Comparison of ENCODE assay signal across 8 cellular contexts in the genomic region with DNA sequence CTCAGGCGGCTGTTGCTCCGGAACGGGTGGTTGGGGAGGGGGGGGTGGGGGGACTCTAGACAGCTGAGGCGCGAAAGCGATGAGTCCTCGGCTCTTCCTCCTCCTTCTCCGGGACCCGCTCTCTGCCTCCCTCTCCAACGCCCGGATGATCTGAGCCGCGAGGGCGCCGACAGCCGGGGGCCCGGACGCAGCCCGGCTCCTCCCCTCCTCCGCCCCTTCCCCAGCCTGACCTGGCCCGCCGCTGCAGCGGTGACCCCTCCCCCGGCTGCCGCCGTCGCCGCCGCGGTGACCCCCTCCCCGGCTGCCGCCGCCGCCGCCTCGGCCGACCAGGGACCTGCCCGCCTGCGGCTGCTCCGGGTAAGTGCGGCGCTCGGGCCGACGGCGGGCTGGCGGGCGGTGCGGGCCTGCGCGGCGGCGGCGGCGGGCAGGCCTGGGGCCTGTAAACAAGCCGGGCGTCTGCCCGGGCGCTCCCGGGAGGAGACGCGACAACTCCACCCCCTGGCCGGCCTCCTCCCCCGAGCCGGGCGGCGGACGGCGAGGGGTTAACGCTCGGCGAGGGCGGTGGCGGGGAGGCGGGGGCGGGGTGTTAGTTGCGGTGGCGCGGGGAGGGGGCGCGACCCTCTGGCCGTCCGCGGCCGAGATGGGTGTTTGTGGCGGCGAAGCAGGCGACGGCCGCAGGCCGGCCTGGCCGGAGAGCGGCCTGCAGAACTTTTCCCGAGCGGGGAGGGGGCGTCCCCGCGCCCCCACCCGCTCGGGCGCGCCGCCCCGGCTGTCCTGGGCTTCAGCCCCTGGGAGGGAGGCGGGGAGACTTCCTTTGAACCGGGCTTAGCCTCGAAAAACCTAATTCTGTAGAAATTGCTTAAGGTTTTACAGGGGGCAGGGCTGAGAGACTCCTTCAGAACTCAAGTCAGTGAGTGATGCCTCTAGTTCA. TPM values are rescaled to one million over a fixed set of nuclear protein-coding genes. Genes with fewer than 3 reads are reported as not detected.
DNase-seq lines count a peak whose midpoint lies in the region; ATAC-seq and TF ChIP-seq lines count a peak whose summit lies in the region.

No MANE protein-coding gene starts in this region.

- no peaks in the 10 kb centered on the region for H3K9me3 Mint-ChIP-seq in chondrocyte (ENCODE audit: low read depth)

- H3K27ac Mint-ChIP-seq in chondrocyte (ENCODE audit: unreplicated experiment) = peak overlapping the region; percentile 78

- no peaks in the 10 kb centered on the region for H3K27me3 Mint-ChIP-seq in chondrocyte (ENCODE audit: low read depth)

- no peaks in the 10 kb centered on the region for H3K36me3 Mint-ChIP-seq in chondrocyte (ENCODE audit: low read depth)

- DNase-seq in NCI-H2107 (lab: John Stamatoyannopoulos, UW) (peak; percentile 80), NCI-H2107 treated with DMSO at 0.1 percent for 48 hours (lab: John Stamatoyannopoulos, UW; ENCODE audit: unreplicated experiment) (no peak), NCI-H2196 (lab: John Stamatoyannopoulos, UW; ENCODE audit: unreplicated experiment) (peak; percentile 57), chondrocyte (ENCODE audit: low spot score) (no peak), kidney glomerular epithelial cell (lab: John Stamatoyannopoulos, UW) (peak; percentile 24)
- DNase-seq in stimulated activated CD4-positive, alpha-beta T cell treated with anti-CD3 and anti-CD28 coated beads, Interleukin-1b, Interleukin-23, amount 100 ng/mL, for 1 hour (ENCODE audit: low read depth in 2 of 2) = peak; percentile 22 to 30

- H3K4me1 Mint-ChIP-seq in chondrocyte (ENCODE audit: low read depth) = peaks cover 51% of the 10 kb centered on the region

- ATAC-seq in HG02943 (IDR thresholded peaks at IDR 0.05; ENCODE audit: low read depth, unreplicated experiment) = peak; percentile 33
- peak; percentile 28 to 29 for ATAC-seq in activated CD4-positive, CD25-positive, alpha-beta regulatory T cell treated with anti-CD3 and anti-CD28 coated beads, Interleukin-2, amount 50 U/mL, for 24 hours

- H3K4me3 Mint-ChIP-seq in chondrocyte (ENCODE audit: unreplicated experiment) = peak overlapping the region; percentile 90

- peak; percentile 24 for TF ChIP-seq CTCF in chondrocyte (IDR thresholded peaks at IDR 0.05)

RNA-seq across cellular contexts. Expression of gene PPM1A, which starts 0.6 kb away (rescaled TPM):
- total RNA-seq in chondrocyte = 42.7 to 51.5 TPM (median 43.9 TPM) in 3 replicates

Comparison
In these comparisons a context has a peak if more than half of its experiments do, and no peak if none do; other contexts are left out.
1. DNase-seq: peak in NCI-H2107 (single experiment), NCI-H2196 (single experiment), kidney glomerular epithelial cell (single experiment) and stimulated activated CD4-positive, alpha-beta T cell treated with anti-CD3 and anti-CD28 coated beads, Interleukin-1b, Interleukin-23, amount 100 ng/mL, for 1 hour (2 of 2); none in NCI-H2107 treated with DMSO at 0.1 percent for 48 hours (single experiment) and chondrocyte (single experiment).